Comparison of ENCODE assay signal across 8 cellular contexts in genomic region chr2:201063516-201063915, GRCh38. TPM values are rescaled to one million over a fixed set of nuclear protein-coding genes. Genes with fewer than 3 reads are reported as not detected.
DNase-seq lines count a peak whose midpoint lies in the region; ATAC-seq and TF ChIP-seq lines count a peak whose summit lies in the region.
"Not testable (repeated sequence)": the region's sequence is repeated elsewhere in the genome, so short reads cannot be mapped to it uniquely, and the experiment has no call there.

No MANE protein-coding gene starts in this region.

- peak overlapping the region; percentile 95 for H3K27ac Mint-ChIP-seq in activated T-cell treated with anti-CD3 and anti-CD28 coated beads, Interleukin-2, amount 50 U/mL, for 72 hours
- peak overlapping the region; percentile 88 for H3K27ac Mint-ChIP-seq in activated naive CD8-positive, alpha-beta T cell
- H3K27ac Mint-ChIP-seq in immature natural killer cell = peak overlapping the region; percentile 54 to 90 (median 74)

- H3K4me3 Mint-ChIP-seq in activated T-cell treated with anti-CD3 and anti-CD28 coated beads, Interleukin-2, amount 50 U/mL, for 72 hours = peak overlapping the region; percentile 3 to 46
- H3K4me3 Mint-ChIP-seq in activated naive CD8-positive, alpha-beta T cell; immature natural killer cell: not testable (repeated sequence)

- whole genome bisulfite sequencing in suprapubic skin = 87% methylated on average over 5 of the region's 5 CpGs

- TF ChIP-seq EP300 in suprapubic skin (IDR thresholded peaks at IDR 0.05) = not testable (repeated sequence)

- not testable (repeated sequence) for H3K36me3 Mint-ChIP-seq in activated T-cell treated with anti-CD3 and anti-CD28 coated beads, Interleukin-2, amount 50 U/mL, for 72 hours (ENCODE audit: insufficient read depth in 2 of 2); activated naive CD8-positive, alpha-beta T cell; immature natural killer cell

- H3K27me3 Mint-ChIP-seq in activated T-cell treated with anti-CD3 and anti-CD28 coated beads, Interleukin-2, amount 50 U/mL, for 72 hours (ENCODE audit: low read depth); activated naive CD8-positive, alpha-beta T cell; immature natural killer cell (ENCODE audit: low read depth in 3 of 3): not testable (repeated sequence)

- peak overlapping the region; percentile 39 for H3K27ac ChIP-seq in suprapubic skin

- peaks cover 31% of the 10 kb centered on the region for H3K4me1 ChIP-seq in suprapubic skin

- H3K4me3 ChIP-seq in suprapubic skin = not testable (repeated sequence)

- ATAC-seq in activated T-cell treated with anti-CD3 and anti-CD28 coated beads, Interleukin-2, amount 50 U/mL, for 72 hours (replicated peaks in 1 of 2) = not testable (repeated sequence)

- TF ChIP-seq POLR2A in suprapubic skin (IDR thresholded peaks at IDR 0.05) = not testable (repeated sequence)

- not testable (repeated sequence) for H3K27me3 ChIP-seq in suprapubic skin

- not testable (repeated sequence) for H3K9me3 Mint-ChIP-seq in activated T-cell treated with anti-CD3 and anti-CD28 coated beads, Interleukin-2, amount 50 U/mL, for 72 hours; activated naive CD8-positive, alpha-beta T cell (ENCODE audit: low read depth); immature natural killer cell

- peaks cover 74% of the 10 kb centered on the region for H3K4me1 Mint-ChIP-seq in activated T-cell treated with anti-CD3 and anti-CD28 coated beads, Interleukin-2, amount 50 U/mL, for 72 hours (ENCODE audit: low read depth)
- H3K4me1 Mint-ChIP-seq in activated naive CD8-positive, alpha-beta T cell (ENCODE audit: low read depth) = peaks cover 56% of the 10 kb centered on the region
- peaks cover 51 to 73% of the 10 kb centered on the region in 2 donors for H3K4me1 Mint-ChIP-seq in immature natural killer cell

- TF ChIP-seq CTCF in suprapubic skin (IDR thresholded peaks at IDR 0.05) = not testable (repeated sequence)

- not testable (repeated sequence) for H3K36me3 ChIP-seq in suprapubic skin

- H3K9me3 ChIP-seq in suprapubic skin = not testable (repeated sequence)

- peak; percentile 60 for DNase-seq in activated CD4-positive, CD25-positive, alpha-beta regulatory T cell treated with anti-CD3 and anti-CD28 coated beads, Interleukin-2, amount 50 U/mL, for 72 hours
- DNase-seq in activated CD8-positive, alpha-beta memory T cell treated with anti-CD3 and anti-CD28 coated beads for 24 hours = peak; percentile 61
- DNase-seq in activated T-cell treated with anti-CD3 and anti-CD28 coated beads, Interleukin-2, amount 50 U/mL, for 72 hours = peak; percentile 68 to 69
- DNase-seq in immature natural killer cell; suprapubic skin (ENCODE audit: low spot score in 2 of 2): not testable (repeated sequence)
- peak; percentile 27 to 60 for DNase-seq in stimulated activated CD4-positive, alpha-beta T cell treated with anti-CD3 and anti-CD28 coated beads, Interleukin-2, amount 100 ng/mL, for 24 hours
- peak; percentile 15 for DNase-seq in stimulated activated CD8-positive, alpha-beta memory T cell treated with anti-CD3 and anti-CD28 coated beads, Interleukin-4, amount 100 ng/mL, for 24 hours (ENCODE audit: low read depth)

RNA-seq across cellular contexts. Expression of gene HYCC2, which starts 8.0 kb away (rescaled TPM):
- total RNA-seq in activated T-cell treated with anti-CD3 and anti-CD28 coated beads, Interleukin-2, amount 50 U/mL, for 72 hours = 10 to 100 TPM; 31.5 to 38.0 TPM
- polyA plus RNA-seq in immature natural killer cell = 10 to 100 TPM; 12.9 to 31.4 (median 22.1) TPM
- total RNA-seq in suprapubic skin = 10 to 100 TPM; 11.6 to 26.8 (median 12.7) TPM

RNA-seq across cellular contexts. Expression of gene NDUFB3, which starts 8.3 kb away (rescaled TPM):
- total RNA-seq in activated T-cell treated with anti-CD3 and anti-CD28 coated beads, Interleukin-2, amount 50 U/mL, for 72 hours = 10 to 100 TPM; 52.9 to 59.8 TPM
- 100 to 1,000 TPM; 211 to 234 (median 225) TPM for polyA plus RNA-seq in immature natural killer cell
- total RNA-seq in suprapubic skin = 10 to 100 TPM; 35.2 to 42.7 (median 37.5) TPM

RNA-seq across cellular contexts. Expression of gene CFLAR, which starts 52.4 kb away (rescaled TPM):
- total RNA-seq in activated T-cell treated with anti-CD3 and anti-CD28 coated beads, Interleukin-2, amount 50 U/mL, for 72 hours = 100 to 1,000 TPM; 232 to 385 TPM
- 100 to 1,000 TPM; 167 to 262 (median 242) TPM for polyA plus RNA-seq in immature natural killer cell
- total RNA-seq in suprapubic skin = 100 to 1,000 TPM; 116 to 250 (median 147) TPM
